9 cellular contexts compared by ENCODE assay signal in genomic region chr11:7436657-7437056, GRCh38. TPM values are rescaled to one million over a fixed set of nuclear protein-coding genes. Genes with fewer than 3 reads are reported as not detected.
DNase-seq lines count a peak whose midpoint lies in the region; ATAC-seq, FAIRE-seq and TF ChIP-seq lines count a peak whose summit lies in the region.
"Had no signal": no experiment of that assay in that cellular context is flagged by ENCODE, and none has a peak within 500 bp of the region (broad histone marks: within the 10 kb centered on the region; RNA-seq: fewer than 3 reads in every experiment).

No MANE protein-coding gene starts in this region.

- TF ChIP-seq POLR2A in H54 (IDR thresholded peaks at IDR 0.05; ENCODE audit: low read depth, low read length) = no peak

- TF ChIP-seq CTCF in GM13977 (IDR thresholded peaks at IDR 0.05; ENCODE audit: extremely low read depth, insufficient read depth, missing control alignments) = no peak
- no peak for TF ChIP-seq CTCF in heart right ventricle (IDR thresholded peaks at IDR 0.05)
- TF ChIP-seq CTCF in coronary artery (IDR thresholded peaks at IDR 0.05) = no peak

- no peaks in the 10 kb centered on the region for H3K27me3 ChIP-seq in heart right ventricle
- H3K27me3 ChIP-seq: upper lobe of left lung had no signal

- DNase-seq in GM13977 (ENCODE audit: low spot score) = peak; percentile 48
- peak; percentile 75 for DNase-seq in NAMALWA (ENCODE audit: low spot score)
- DNase-seq in heart right ventricle = no peak
- no peak for DNase-seq in H54 (ENCODE audit: insufficient read length, low spot score)
- no peak for DNase-seq in coronary artery (ENCODE audit: low spot score)
- DNase-seq in stimulated activated CD4-positive, alpha-beta T cell treated with anti-CD3 and anti-CD28 coated beads, Interleukin-12 subunit alpha, Interleukin-12 subunit beta, amount 100 ng/mL, for 4 hours = no peak

- FAIRE-seq in H54 (lab: Jason Lieb, UNC) = no peak

- intact Hi-C loops in heart right ventricle (cut with DNase I) = loop anchor here in 2 of 10 donors (5.0 to 10.0 kb wide), 2 partner anchors 339 to 602 kb away; no protein-coding TSS in a partner anchor

- H3K27ac ChIP-seq in heart right ventricle (peak overlapping the region in 1 of 10 donors; percentile 23), coronary artery (no peak overlapping the region)
- H3K27ac ChIP-seq: upper lobe of left lung had no signal

- H3K4me3 ChIP-seq in heart right ventricle (no peak overlapping the region), coronary artery (no peak overlapping the region)
- H3K4me3 ChIP-seq: upper lobe of left lung had no signal

- H3K9me3 ChIP-seq in heart right ventricle = no peaks in the 10 kb centered on the region
- H3K9me3 ChIP-seq: upper lobe of left lung had no signal

- ATAC-seq in GM21447 (IDR thresholded peaks at IDR 0.05; ENCODE audit: unreplicated experiment) = peak; percentile 88
- peak in 5 of 8 donors; percentile 35 to 74 (median 46) for ATAC-seq in heart right ventricle
- no peak for ATAC-seq in HG03045 (IDR thresholded peaks at IDR 0.05; ENCODE audit: unreplicated experiment)

- H3K4me1 ChIP-seq in heart right ventricle = peaks cover 0 to 27% (median 0%) of the 10 kb centered on the region in 9 donors

- 43 to 47% methylated on average over 5 of the region's 5 CpGs for WGBS in heart right ventricle, 2 donors

- H3K36me3 ChIP-seq in heart right ventricle = no peaks in the 10 kb centered on the region
- H3K36me3 ChIP-seq: upper lobe of left lung had no signal

- in situ Hi-C loops in GM13977 (cut with MboI; ENCODE audit: low pct_unique_long_range_greater_than_20kb, low sequenced_read_pairs, unreplicated experiment) = loop anchor here (10.0 kb wide), 2 partner anchors 82 to 248 kb away; no protein-coding TSS in a partner anchor

RNA-seq across cellular contexts. Expression of gene OLFML1, which starts 48.6 kb away (rescaled TPM):
- total RNA-seq in heart right ventricle = 1 to 10 TPM; 2.4 to 8.3 (median 5.5) TPM
- 1 to 10 TPM; 2.2 to 4.4 TPM for polyA plus RNA-seq in heart right ventricle

Comparison
In these comparisons a context has a peak if more than half of its experiments do, and no peak if none do; other contexts are left out.
1. DNase-seq: peak in GM13977 (single experiment) and NAMALWA (single experiment); none in heart right ventricle (0 of 2), H54 (single experiment), coronary artery (single experiment) and stimulated activated CD4-positive, alpha-beta T cell treated with anti-CD3 and anti-CD28 coated beads, Interleukin-12 subunit alpha, Interleukin-12 subunit beta, amount 100 ng/mL, for 4 hours (single experiment).